In genomic region chr10:17021661-17022060, GRCh38 we compare ENCODE assay signal across 20 cellular contexts.
DNase-seq lines count a peak whose midpoint lies in the region; ATAC-seq and TF ChIP-seq lines count a peak whose summit lies in the region.
"Had no signal": no experiment of that assay in that cellular context is flagged by ENCODE, and none has a peak within 500 bp of the region (broad histone marks: within the 10 kb centered on the region; RNA-seq: fewer than 3 reads in every experiment).

No MANE protein-coding gene starts in this region.

- peak overlapping the region; percentile 52 for H3K27ac ChIP-seq in WERI-Rb-1
- H3K27ac ChIP-seq in iPS-20b (ENCODE audit: low read length) = peak overlapping the region; percentile 26
- H3K27ac ChIP-seq: 22Rv1, body of pancreas, C4-2B, esophagus squamous epithelium, PC-9, thoracic aorta had no signal

- in situ Hi-C loops in GM13977 (cut with MboI; ENCODE audit: low pct_unique_long_range_greater_than_20kb, low sequenced_read_pairs, unreplicated experiment) = no loop called here

- H3K4me3 ChIP-seq in WERI-Rb-1 (ENCODE audit: low read depth, low read length) = peak overlapping the region; percentile 22
- peak overlapping the region; percentile 49; the same call in 1 of the 2 replicates for H3K4me3 ChIP-seq in iPS-20b (ENCODE audit: low read length)
- H3K4me3 ChIP-seq: body of pancreas, esophagus squamous epithelium, PC-9, right atrium auricular region, thoracic aorta had no signal

- H3K4me1 ChIP-seq in iPS-20b (ENCODE audit: insufficient read depth, low read length) = peaks cover 36% of the 10 kb centered on the region
- H3K4me1 ChIP-seq: body of pancreas had no signal

- H3K27me3 ChIP-seq in WERI-Rb-1 (ENCODE audit: insufficient read depth, low read depth, severe bottlenecking) (no peaks in the 10 kb centered on the region), iPS-20b (ENCODE audit: insufficient read depth, low read length) (no peaks in the 10 kb centered on the region)
- H3K27me3 ChIP-seq: body of pancreas, esophagus squamous epithelium, right atrium auricular region had no signal

- H3K36me3 ChIP-seq in WERI-Rb-1 (no peaks in the 10 kb centered on the region), iPS-20b (ENCODE audit: insufficient read depth, low read depth, low read length) (no peaks in the 10 kb centered on the region)
- H3K36me3 ChIP-seq: esophagus squamous epithelium, right atrium auricular region, thoracic aorta had no signal

- no peak for ATAC-seq in GM19328 (IDR thresholded peaks at IDR 0.05; ENCODE audit: unreplicated experiment)
- ATAC-seq: body of pancreas had no signal

- H3K9me3 ChIP-seq in WERI-Rb-1 (ENCODE audit: severe bottlenecking) = no peaks in the 10 kb centered on the region
- no peaks in the 10 kb centered on the region for H3K9me3 ChIP-seq in iPS-20b (ENCODE audit: insufficient read depth, low read depth, low read length)
- H3K9me3 ChIP-seq: body of pancreas, esophagus squamous epithelium, thoracic aorta had no signal

- TF ChIP-seq CTCF in WERI-Rb-1 (IDR thresholded peaks at IDR 0.05; ENCODE audit: low read depth, low read length) (no peak), GM13977 (IDR thresholded peaks at IDR 0.05; ENCODE audit: extremely low read depth, insufficient read depth, missing control alignments) (no peak)

- H3K9ac ChIP-seq in iPS-20b (ENCODE audit: low read depth, low read length) = peak overlapping the region; percentile 43; the same call in 1 of the 2 replicates

- DNase-seq in NCI-H146 (lab: John Stamatoyannopoulos, UW) = peak; percentile 12
- no peak for DNase-seq in NCI-H146 treated with DMSO at 0.1 percent for 48 hours (lab: John Stamatoyannopoulos, UW; ENCODE audit: unreplicated experiment)
- DNase-seq in WERI-Rb-1 = no peak
- peak; percentile 54 for DNase-seq in retina
- no peak for DNase-seq in GM13977 (ENCODE audit: low spot score)
- no peak for DNase-seq in NCI-H1436 (lab: John Stamatoyannopoulos, UW)
- DNase-seq: activated effector memory CD4-positive, alpha-beta T cell treated with anti-CD3 and anti-CD28 coated beads, Interleukin-2, amount 50 U/mL, for 16 hours; body of pancreas; esophagus squamous epithelium; GOT3; NCI-H187; NCI-H526; PC-9; stimulated activated CD4-positive, alpha-beta T cell treated with anti-CD3 and anti-CD28 coated beads, Interleukin-1b, Interleukin-23, amount 100 ng/mL, for 48 hours had no signal

Comparison
In these comparisons a context has a peak if more than half of its experiments do, and no peak if none do; other contexts are left out.
1. DNase-seq: peak in NCI-H146 (single experiment) and retina (single experiment); none in NCI-H146 treated with DMSO at 0.1 percent for 48 hours (single experiment), WERI-Rb-1 (single experiment), GM13977 (single experiment) and NCI-H1436 (single experiment).